ENCODE assay signal across 1 cellular context in the genomic region with DNA sequence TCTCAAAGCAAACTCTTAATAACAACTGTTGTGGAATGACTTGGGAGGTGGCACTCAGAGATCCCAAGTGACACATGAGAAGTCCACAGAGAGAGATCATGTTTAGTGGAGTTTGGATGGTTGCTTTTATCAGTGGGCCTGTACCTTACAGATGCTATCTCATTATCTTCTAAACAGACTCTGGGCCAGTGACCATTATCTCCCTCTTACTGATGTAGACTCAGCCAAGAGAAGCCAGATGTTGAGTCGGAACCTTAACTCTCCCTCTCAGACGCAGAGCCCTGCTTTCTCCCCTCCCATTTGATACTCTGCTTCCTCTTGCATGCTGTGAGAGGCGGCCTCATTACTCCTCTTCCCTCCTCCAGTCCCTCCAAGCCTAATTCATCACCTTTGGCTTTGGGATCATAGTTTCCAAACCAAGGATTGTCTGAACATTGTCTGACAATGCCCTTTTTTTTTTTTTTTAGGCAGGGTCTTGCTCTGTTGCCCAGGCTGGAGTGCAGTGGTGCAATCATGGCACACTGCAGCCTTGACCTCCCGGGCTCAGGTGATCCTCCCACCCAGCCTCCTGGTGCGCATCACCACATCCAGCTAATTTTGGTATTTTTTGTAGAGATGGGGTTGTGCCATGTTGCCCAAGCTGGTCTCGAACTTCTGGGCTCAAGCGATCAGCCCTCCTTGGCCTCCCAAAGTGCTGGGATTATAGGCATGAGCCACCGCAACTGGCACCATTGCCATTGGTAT.
TF ChIP-seq lines count a peak whose summit lies in the region.

No MANE protein-coding gene starts in this region.

TF ChIP-seq in HepG2, 621 proteins besides CTCF, POLR2A, EP300 and RAD21:
- peak; percentile 90 for TF ChIP-seq ZNF121 (CRISPR knock-in tag; IDR thresholded peaks at IDR 0.05)
- no peak for TF ChIP-seq FOXA3 (CRISPR knock-in tag; IDR thresholded peaks at IDR 0.05)
- TF ChIP-seq, protein P1, sequence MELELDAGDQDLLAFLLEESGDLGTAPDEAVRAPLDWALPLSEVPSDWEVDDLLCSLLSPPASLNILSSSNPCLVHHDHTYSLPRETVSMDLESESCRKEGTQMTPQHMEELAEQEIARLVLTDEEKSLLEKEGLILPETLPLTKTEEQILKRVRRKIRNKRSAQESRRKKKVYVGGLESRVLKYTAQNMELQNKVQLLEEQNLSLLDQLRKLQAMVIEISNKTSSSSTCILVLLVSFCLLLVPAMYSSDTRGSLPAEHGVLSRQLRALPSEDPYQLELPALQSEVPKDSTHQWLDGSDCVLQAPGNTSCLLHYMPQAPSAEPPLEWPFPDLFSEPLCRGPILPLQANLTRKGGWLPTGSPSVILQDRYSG (CRISPR knock-in tag; IDR thresholded peaks at IDR 0.05), result no peak
- TF ChIP-seq ZNF354B (CRISPR knock-in tag; IDR thresholded peaks at IDR 0.05), result no peak
- TF ChIP-seq SAP130 (CRISPR knock-in tag; IDR thresholded peaks at IDR 0.05; ENCODE audit: low read depth), result no peak
- no peak for TF ChIP-seq ZNF598 (CRISPR knock-in tag; IDR thresholded peaks at IDR 0.05; ENCODE audit: borderline replicate concordance)
